In genomic region chrX:53247928-53248327, GRCh38 we compare ENCODE assay signal across 25 cellular contexts.
"Had no signal": no experiment of that assay in that cellular context is flagged by ENCODE, and none has a peak within 500 bp of the region (broad histone marks: within the 10 kb centered on the region; RNA-seq: fewer than 3 reads in every experiment).

No MANE protein-coding gene starts in this region.

- H3K27ac ChIP-seq: coronary artery, epithelial cell of prostate, esophagus muscularis mucosa, heart right ventricle, left lung, prostate gland, sigmoid colon, testis, tibial artery had no signal

- FAIRE-seq: endometrium, islet of Langerhans had no signal

- H3K9me3 ChIP-seq: esophagus muscularis mucosa, heart right ventricle, left lung, prostate gland, sigmoid colon, testis, tibial artery had no signal

- DNase-seq: effector memory CD8-positive, alpha-beta T cell; foreskin melanocyte; glutamatergic neuron; heart right ventricle; hippocampal formation; left cardiac atrium; left lung; mesendoderm; midbrain; naive thymus-derived CD4-positive, alpha-beta T cell; nucleus accumbens; right cardiac atrium; sigmoid colon; stimulated activated CD4-positive, alpha-beta T cell treated with anti-CD3 and anti-CD28 coated beads, Interleukin-4, amount 100 ng/mL, for 4 hours; stimulated activated naive CD8-positive, alpha-beta T cell treated with anti-CD3 and anti-CD28 coated beads, Interleukin-15, Interleukin-2, amounts not matched to agents 100 U/mL and 50 U/mL, for 24 hours; substantia nigra; testis; tibial artery had no signal

- H3K4me3 ChIP-seq: coronary artery, esophagus muscularis mucosa, heart right ventricle, left lung, prostate gland, sigmoid colon, testis, tibial artery had no signal

- H3K4me1 ChIP-seq: esophagus muscularis mucosa, heart right ventricle, left lung, prostate gland, sigmoid colon, testis, tibial artery had no signal

- H3K36me3 ChIP-seq: prostate gland had no signal

- H3K27me3 ChIP-seq: esophagus muscularis mucosa, left lung, sigmoid colon, testis, tibial artery had no signal

- ATAC-seq: effector memory CD8-positive, alpha-beta T cell; heart right ventricle; left cardiac atrium; left lung; naive thymus-derived CD4-positive, alpha-beta T cell; right cardiac atrium; stimulated activated memory B cell treated with anti-CD40 and anti-IgM and Interleukin-4, amounts not matched to agents 10 μg/mL and 1 μg/mL and 100 μg/mL, for 72 hours; stimulated activated naive CD8-positive, alpha-beta T cell treated with anti-CD3 and anti-CD28 coated beads, Interleukin-15, Interleukin-2, amounts not matched to agents 100 U/mL and 50 U/mL, for 24 hours had no signal
